ENCODE assay signal across 12 cellular contexts in the genomic region with DNA sequence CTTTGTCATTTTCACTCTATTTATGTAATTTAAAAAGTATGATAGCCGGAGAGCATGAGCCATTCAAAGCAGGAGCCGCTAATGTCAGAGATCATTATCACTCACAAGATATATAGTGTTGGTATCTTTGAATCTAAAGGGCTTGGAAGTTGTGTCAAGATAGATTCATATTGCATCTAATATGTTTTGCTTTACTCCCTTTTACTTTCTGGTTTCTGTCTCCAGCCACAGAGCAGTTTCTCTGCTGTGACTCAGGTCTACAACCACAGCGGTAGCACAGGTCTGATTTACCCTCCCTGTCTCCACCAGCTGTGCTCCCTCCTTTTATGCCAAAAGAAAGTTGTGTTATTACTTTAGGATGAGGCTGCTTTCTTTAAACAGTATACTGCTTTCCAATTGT.
DNase-seq lines count a peak whose midpoint lies in the region; ATAC-seq, FAIRE-seq and TF ChIP-seq lines count a peak whose summit lies in the region.
"Had no signal": no experiment of that assay in that cellular context is flagged by ENCODE, and none has a peak within 500 bp of the region (broad histone marks: within the 10 kb centered on the region; RNA-seq: fewer than 3 reads in every experiment).

No MANE protein-coding gene starts in this region.

- peak; percentile 53 for ATAC-seq in HG02763 (IDR thresholded peaks at IDR 0.05; ENCODE audit: unreplicated experiment)
- ATAC-seq: right lobe of liver had no signal

- H3K9me3 Mint-ChIP-seq in activated naive CD4-positive, alpha-beta T cell treated with anti-CD3 and anti-CD28 coated beads, Interleukin-2, amount 10 ng/mL, durations not matched to agents 7 days and 5 days, result no peaks in the 10 kb centered on the region
- no peaks in the 10 kb centered on the region for H3K9me3 Mint-ChIP-seq in activated CD4-positive, alpha-beta memory T cell treated with anti-CD3 and anti-CD28 coated beads for 36 hours

- no peak overlapping the region for H3K4me3 Mint-ChIP-seq in activated naive CD4-positive, alpha-beta T cell treated with anti-CD3 and anti-CD28 coated beads, Interleukin-2, amount 10 ng/mL, durations not matched to agents 7 days and 5 days
- H3K4me3 Mint-ChIP-seq in activated CD4-positive, alpha-beta memory T cell treated with anti-CD3 and anti-CD28 coated beads for 36 hours, result no peak overlapping the region

- no peaks in the 10 kb centered on the region for H3K27me3 Mint-ChIP-seq in activated naive CD4-positive, alpha-beta T cell treated with anti-CD3 and anti-CD28 coated beads, Interleukin-2, amount 10 ng/mL, durations not matched to agents 7 days and 5 days
- H3K27me3 Mint-ChIP-seq in activated CD4-positive, alpha-beta memory T cell treated with anti-CD3 and anti-CD28 coated beads for 36 hours, result no peaks in the 10 kb centered on the region

- no peaks in the 10 kb centered on the region for H3K4me1 Mint-ChIP-seq in activated naive CD4-positive, alpha-beta T cell treated with anti-CD3 and anti-CD28 coated beads, Interleukin-2, amount 10 ng/mL, durations not matched to agents 7 days and 5 days
- H3K4me1 Mint-ChIP-seq in activated CD4-positive, alpha-beta memory T cell treated with anti-CD3 and anti-CD28 coated beads for 36 hours (ENCODE audit: low read depth), result peaks cover 15% of the 10 kb centered on the region

- no peak overlapping the region for H3K27ac Mint-ChIP-seq in activated naive CD4-positive, alpha-beta T cell treated with anti-CD3 and anti-CD28 coated beads, Interleukin-2, amount 10 ng/mL, durations not matched to agents 7 days and 5 days
- H3K27ac Mint-ChIP-seq in activated CD4-positive, alpha-beta memory T cell treated with anti-CD3 and anti-CD28 coated beads for 36 hours, result no peak overlapping the region

- CTCF ChIA-PET in activated naive CD4-positive, alpha-beta T cell treated with anti-CD3 and anti-CD28 coated beads, Interleukin-2, amount 10 ng/mL, durations not matched to agents 7 days and 5 days (lab: Charles Lee), result no interaction called here
- CTCF ChIA-PET in activated CD4-positive, alpha-beta memory T cell treated with anti-CD3 and anti-CD28 coated beads for 36 hours (lab: Charles Lee), result no interaction called here

- intact Hi-C loops in activated CD4-positive, alpha-beta memory T cell treated with anti-CD3 and anti-CD28 coated beads for 36 hours (cut with micrococcal nuclease), result loop anchor here (2.0 to 5.0 kb wide), 2 partner anchors 86 to 152 kb away; no protein-coding TSS in a partner anchor

- FAIRE-seq in H54 (lab: Jason Lieb, UNC), result no peak

- DNase-seq in activated naive CD4-positive, alpha-beta T cell treated with Interleukin-2 at 50 U/mL for 16 hours, result peak; percentile 23
- no peak for DNase-seq in activated naive CD4-positive, alpha-beta T cell treated with anti-CD3 and anti-CD28 coated beads, Interleukin-2, amount 10 ng/mL, durations not matched to agents 7 days and 5 days
- DNase-seq in activated CD4-positive, alpha-beta memory T cell treated with anti-CD3 and anti-CD28 coated beads for 36 hours, result peak; percentile 60
- DNase-seq in stimulated activated CD8-positive, alpha-beta memory T cell treated with anti-CD3 and anti-CD28 coated beads, Interleukin-4, amount 100 ng/mL, for 48 hours, result peak; percentile 37
- DNase-seq in NCI-H2107 (lab: John Stamatoyannopoulos, UW) (no peak), H54 (ENCODE audit: insufficient read length, low spot score) (no peak), NCI-H187 treated with DMSO at 0.1 percent for 48 hours (lab: John Stamatoyannopoulos, UW) (no peak)
- DNase-seq: amygdala, KBM-7, NCI-H2029, right lobe of liver had no signal

- POLR2A ChIA-PET in activated CD4-positive, alpha-beta memory T cell treated with anti-CD3 and anti-CD28 coated beads for 36 hours (lab: Charles Lee), result no interaction called here

- peaks cover 39% of the 10 kb centered on the region for H3K36me3 Mint-ChIP-seq in activated naive CD4-positive, alpha-beta T cell treated with anti-CD3 and anti-CD28 coated beads, Interleukin-2, amount 10 ng/mL, durations not matched to agents 7 days and 5 days
- H3K36me3 Mint-ChIP-seq in activated CD4-positive, alpha-beta memory T cell treated with anti-CD3 and anti-CD28 coated beads for 36 hours, result peaks cover 17% of the 10 kb centered on the region

- TF ChIP-seq POLR2A in H54 (IDR thresholded peaks at IDR 0.05; ENCODE audit: low read depth, low read length), result no peak

Comparison
In these comparisons a context has a peak if more than half of its experiments do, and no peak if none do; other contexts are left out.
1. DNase-seq: peak in activated naive CD4-positive, alpha-beta T cell treated with Interleukin-2 at 50 U/mL for 16 hours (single experiment), activated CD4-positive, alpha-beta memory T cell treated with anti-CD3 and anti-CD28 coated beads for 36 hours (single experiment) and stimulated activated CD8-positive, alpha-beta memory T cell treated with anti-CD3 and anti-CD28 coated beads, Interleukin-4, amount 100 ng/mL, for 48 hours (single experiment); none in activated naive CD4-positive, alpha-beta T cell treated with anti-CD3 and anti-CD28 coated beads, Interleukin-2, amount 10 ng/mL, durations not matched to agents 7 days and 5 days (single experiment), NCI-H2107 (single experiment), H54 (single experiment) and NCI-H187 treated with DMSO at 0.1 percent for 48 hours (single experiment).